Comparison of ENCODE assay signal across 27 cellular contexts in the genomic region with DNA sequence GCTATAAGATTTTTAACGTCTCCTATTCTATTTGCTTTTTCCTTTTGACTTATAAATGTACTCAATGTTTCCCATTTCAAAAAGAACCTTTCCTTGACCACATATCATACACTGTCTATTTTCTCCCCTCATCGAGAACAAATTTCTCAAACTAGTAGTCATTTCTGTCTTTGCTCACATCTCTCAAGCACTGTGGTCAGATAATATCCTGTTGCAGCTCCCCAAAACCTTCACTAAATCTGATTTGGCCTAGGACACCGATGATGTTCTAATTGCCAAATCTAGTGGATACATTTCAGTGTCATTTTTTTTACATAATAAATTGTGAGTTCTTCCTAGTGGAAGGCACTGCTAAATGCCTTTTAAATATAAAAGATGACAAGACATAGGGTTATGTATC. TPM values are rescaled to one million over a fixed set of nuclear protein-coding genes. Genes with fewer than 3 reads are reported as not detected.
"Had no signal": no experiment of that assay in that cellular context is flagged by ENCODE, and none has a peak within 500 bp of the region (broad histone marks: within the 10 kb centered on the region; RNA-seq: fewer than 3 reads in every experiment).

No MANE protein-coding gene starts in this region.

- DNase-seq: dermis blood vessel endothelial cell; effector memory CD4-positive, alpha-beta T cell; foreskin keratinocyte; heart left ventricle; left cardiac atrium; left lung; mesendoderm; naive thymus-derived CD8-positive, alpha-beta T cell; nephron progenitor cell; nucleus accumbens; ovary; posterior cingulate gyrus; stimulated activated CD4-positive, alpha-beta T cell treated with anti-CD3 and anti-CD28 coated beads, Interleukin-2, amount 100 ng/mL, for 24 hours; stimulated activated CD4-positive, alpha-beta T cell treated with anti-CD3 and anti-CD28 coated beads, Interleukin-4, amount 100 ng/mL, for 24 hours; stimulated activated naive CD4-positive, alpha-beta T cell treated with Interleukin-2 at 50 U/mL for 16 hours; stomach; thyroid gland; trophoblast cell had no signal

- H3K27ac Mint-ChIP-seq: naive thymus-derived CD8-positive, alpha-beta T cell; stimulated activated effector memory CD8-positive, alpha-beta T cell treated with anti-CD3 and anti-CD28 coated beads, Interleukin-12 subunit alpha, Interleukin-12 subunit beta, amount 100 ng/mL, for 72 hours had no signal

- H3K4me1 Mint-ChIP-seq: nephron progenitor cell; stimulated activated effector memory CD8-positive, alpha-beta T cell treated with anti-CD3 and anti-CD28 coated beads, Interleukin-12 subunit alpha, Interleukin-12 subunit beta, amount 100 ng/mL, for 72 hours had no signal

- H3K4me3 ChIP-seq: coronary artery, esophagus muscularis mucosa, gastroesophageal sphincter, heart left ventricle, hepatocyte, left lung, ovary, smooth muscle cell, stomach, thyroid gland, vagina had no signal

- ATAC-seq: foreskin keratinocyte; gastroesophageal sphincter; heart left ventricle; left cardiac atrium; left lung; naive thymus-derived CD8-positive, alpha-beta T cell; sciatic nerve; stimulated activated effector memory CD8-positive, alpha-beta T cell treated with anti-CD3 and anti-CD28 coated beads, Interleukin-12 subunit alpha, Interleukin-12 subunit beta, amount 100 ng/mL, for 72 hours had no signal

- H3K27me3 ChIP-seq: esophagus muscularis mucosa, foreskin keratinocyte, gastroesophageal sphincter, heart left ventricle, hepatocyte, left lung, ovary, stomach, thyroid gland, vagina had no signal

- H3K9me3 ChIP-seq: esophagus muscularis mucosa, gastroesophageal sphincter, heart left ventricle, left lung, ovary, stomach, thyroid gland, vagina had no signal

- H3K4me2 ChIP-seq: hepatocyte, smooth muscle cell had no signal

- H3K36me3 ChIP-seq: esophagus muscularis mucosa, gastroesophageal sphincter, heart left ventricle, left lung, ovary, stomach, thyroid gland, vagina had no signal

- H3K4me3 Mint-ChIP-seq: naive thymus-derived CD8-positive, alpha-beta T cell; nephron progenitor cell; stimulated activated effector memory CD8-positive, alpha-beta T cell treated with anti-CD3 and anti-CD28 coated beads, Interleukin-12 subunit alpha, Interleukin-12 subunit beta, amount 100 ng/mL, for 72 hours had no signal

- H3K27ac ChIP-seq: coronary artery, esophagus muscularis mucosa, foreskin keratinocyte, gastroesophageal sphincter, heart left ventricle, hepatocyte, left lung, ovary, stomach, thyroid gland, vagina had no signal

- H3K9me3 Mint-ChIP-seq: naive thymus-derived CD8-positive, alpha-beta T cell; stimulated activated effector memory CD8-positive, alpha-beta T cell treated with anti-CD3 and anti-CD28 coated beads, Interleukin-12 subunit alpha, Interleukin-12 subunit beta, amount 100 ng/mL, for 72 hours had no signal

- H3K4me1 ChIP-seq: gastroesophageal sphincter, vagina had no signal

- H2AFZ ChIP-seq: hepatocyte had no signal

- H3K36me3 Mint-ChIP-seq: stimulated activated effector memory CD8-positive, alpha-beta T cell treated with anti-CD3 and anti-CD28 coated beads, Interleukin-12 subunit alpha, Interleukin-12 subunit beta, amount 100 ng/mL, for 72 hours had no signal

RNA-seq across cellular contexts. Expression of a gene that starts 19.4 kb away (rescaled TPM):
- total RNA-seq: myocyte had no signal
